1 cellular context compared by ENCODE assay signal in the genomic region with DNA sequence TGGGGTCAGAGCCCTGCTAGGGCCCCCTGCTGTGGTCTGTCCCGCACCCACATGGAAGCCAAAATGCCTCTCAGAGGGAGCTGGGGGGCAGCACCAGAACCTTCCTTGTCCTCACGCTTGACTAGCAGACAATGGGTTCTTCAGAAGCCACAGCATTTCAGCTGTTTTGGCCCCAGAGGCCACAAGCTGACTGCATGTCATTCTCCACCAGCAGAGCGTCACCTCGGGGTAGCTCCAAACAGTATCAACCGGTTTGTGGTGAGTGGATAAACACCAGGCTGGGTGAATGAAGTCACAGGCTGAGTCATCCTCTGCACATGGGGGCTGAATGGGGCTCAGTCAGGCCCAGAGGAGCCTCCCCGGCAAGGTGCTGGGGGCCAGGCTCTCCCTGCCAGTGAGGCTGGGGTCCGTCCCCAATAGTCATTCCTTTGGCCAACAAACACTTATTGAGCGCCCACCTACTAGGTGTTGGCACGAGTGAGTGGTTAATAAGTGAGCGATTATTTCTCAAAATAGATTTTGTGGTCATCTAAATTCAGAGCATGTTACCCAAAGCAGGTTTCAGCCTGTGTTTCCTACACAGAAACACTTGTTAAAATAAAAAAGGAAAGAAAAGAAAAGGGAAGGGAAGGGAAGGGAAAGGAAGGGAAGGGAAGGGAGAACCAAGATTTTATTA.
TF ChIP-seq lines count a peak whose summit lies in the region.

No MANE protein-coding gene starts in this region.

TF ChIP-seq in WTC11, 78 proteins besides CTCF, POLR2A, EP300 and RAD21 (continued from another document):
- TF ChIP-seq, protein P1, sequence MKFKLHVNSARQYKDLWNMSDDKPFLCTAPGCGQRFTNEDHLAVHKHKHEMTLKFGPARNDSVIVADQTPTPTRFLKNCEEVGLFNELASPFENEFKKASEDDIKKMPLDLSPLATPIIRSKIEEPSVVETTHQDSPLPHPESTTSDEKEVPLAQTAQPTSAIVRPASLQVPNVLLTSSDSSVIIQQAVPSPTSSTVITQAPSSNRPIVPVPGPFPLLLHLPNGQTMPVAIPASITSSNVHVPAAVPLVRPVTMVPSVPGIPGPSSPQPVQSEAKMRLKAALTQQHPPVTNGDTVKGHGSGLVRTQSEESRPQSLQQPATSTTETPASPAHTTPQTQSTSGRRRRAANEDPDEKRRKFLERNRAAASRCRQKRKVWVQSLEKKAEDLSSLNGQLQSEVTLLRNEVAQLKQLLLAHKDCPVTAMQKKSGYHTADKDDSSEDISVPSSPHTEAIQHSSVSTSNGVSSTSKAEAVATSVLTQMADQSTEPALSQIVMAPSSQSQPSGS (CRISPR knock-in tag; IDR thresholded peaks at IDR 0.05; ENCODE audit: borderline replicate concordance, low read depth): no peak
- TF ChIP-seq ESRRA (CRISPR knock-in tag; IDR thresholded peaks at IDR 0.05; ENCODE audit: borderline replicate concordance) (no peak), NR3C1 (CRISPR knock-in tag; conservative IDR thresholded peaks at IDR 0.05; ENCODE audit: low read depth) (no peak), PRRX2 (CRISPR knock-in tag; IDR thresholded peaks at IDR 0.05) (no peak), ZNF232 (CRISPR knock-in tag; IDR thresholded peaks at IDR 0.05) (no peak), ZNF671 (CRISPR knock-in tag; IDR thresholded peaks at IDR 0.05) (no peak), TP53 (CRISPR knock-in tag; IDR thresholded peaks at IDR 0.05) (no peak)
- TF ChIP-seq, protein P2, sequence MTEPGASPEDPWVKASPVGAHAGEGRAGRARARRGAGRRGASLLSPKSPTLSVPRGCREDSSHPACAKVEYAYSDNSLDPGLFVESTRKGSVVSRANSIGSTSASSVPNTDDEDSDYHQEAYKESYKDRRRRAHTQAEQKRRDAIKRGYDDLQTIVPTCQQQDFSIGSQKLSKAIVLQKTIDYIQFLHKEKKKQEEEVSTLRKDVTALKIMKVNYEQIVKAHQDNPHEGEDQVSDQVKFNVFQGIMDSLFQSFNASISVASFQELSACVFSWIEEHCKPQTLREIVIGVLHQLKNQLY (CRISPR knock-in tag; IDR thresholded peaks at IDR 0.05): no peak
- TF ChIP-seq, protein P3, sequence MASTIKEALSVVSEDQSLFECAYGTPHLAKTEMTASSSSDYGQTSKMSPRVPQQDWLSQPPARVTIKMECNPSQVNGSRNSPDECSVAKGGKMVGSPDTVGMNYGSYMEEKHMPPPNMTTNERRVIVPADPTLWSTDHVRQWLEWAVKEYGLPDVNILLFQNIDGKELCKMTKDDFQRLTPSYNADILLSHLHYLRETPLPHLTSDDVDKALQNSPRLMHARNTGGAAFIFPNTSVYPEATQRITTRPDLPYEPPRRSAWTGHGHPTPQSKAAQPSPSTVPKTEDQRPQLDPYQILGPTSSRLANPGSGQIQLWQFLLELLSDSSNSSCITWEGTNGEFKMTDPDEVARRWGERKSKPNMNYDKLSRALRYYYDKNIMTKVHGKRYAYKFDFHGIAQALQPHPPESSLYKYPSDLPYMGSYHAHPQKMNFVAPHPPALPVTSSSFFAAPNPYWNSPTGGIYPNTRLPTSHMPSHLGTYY (CRISPR knock-in tag; IDR thresholded peaks at IDR 0.05): no peak
